Comparison of ENCODE assay signal across 22 cellular contexts in the genomic region with DNA sequence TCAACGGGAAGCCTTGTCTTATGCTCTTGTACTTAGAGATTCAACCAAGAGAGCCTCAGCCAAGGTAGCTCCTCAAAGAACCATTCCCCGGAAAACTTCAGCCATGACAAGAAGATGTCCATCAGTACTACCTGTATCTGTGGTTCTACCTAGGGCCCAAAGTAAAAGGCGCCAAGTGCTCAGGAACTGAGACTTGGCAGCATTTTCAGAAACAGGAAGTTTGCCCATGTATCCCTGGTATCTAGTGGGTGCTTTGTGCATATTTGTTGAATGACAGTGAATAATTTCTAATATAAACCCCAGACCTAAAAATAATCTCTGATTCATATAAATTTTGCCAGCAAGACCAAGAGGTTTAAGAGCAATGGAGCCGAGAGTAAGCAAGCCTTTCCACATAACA. TPM values are rescaled to one million over a fixed set of nuclear protein-coding genes. Genes with fewer than 3 reads are reported as not detected.
"Had no signal": no experiment of that assay in that cellular context is flagged by ENCODE, and none has a peak within 500 bp of the region (broad histone marks: within the 10 kb centered on the region; RNA-seq: fewer than 3 reads in every experiment).

No MANE protein-coding gene starts in this region.

- ATAC-seq: K562, Panc1 had no signal

- DNase-seq: Kasumi-1, NCI-H1092, NCI-H1105 treated with DMSO at 0.1 percent for 48 hours, NCI-H1417 treated with DMSO at 0.1 percent for 48 hours, NCI-H146, NCI-H1694 treated with DMSO at 0.1 percent for 48 hours, NCI-H1930, NCI-H2081, NCI-H2107, NCI-H2227 treated with DMSO at 0.1 percent for 48 hours, NCI-H524, NCI-H69, NCI-H774, SHP77 had no signal

- H3K9ac ChIP-seq: KMS-11 had no signal

- H3K4me1 Mint-ChIP-seq: IgD-negative memory B cell had no signal

- H3K27me3 Mint-ChIP-seq: IgD-negative memory B cell had no signal

- H3K4me3 ChIP-seq: K562 had no signal

- H3K4me3 Mint-ChIP-seq: IgD-negative memory B cell had no signal

- FAIRE-seq: HTR-8/SVneo, K562 had no signal

- H3K4me2 ChIP-seq: KMS-11 had no signal

- H3K27ac Mint-ChIP-seq: IgD-negative memory B cell had no signal

- H3K27ac ChIP-seq: HL-60, KMS-11, RWPE1 had no signal

RNA-seq across cellular contexts. Expression of gene FAM216B, which starts 7.2 kb away (rescaled TPM):
- total RNA-seq: K562, MCF 10A had no signal
- polyA plus RNA-seq: IgD-negative memory B cell, K562 had no signal
